In the genomic region with DNA sequence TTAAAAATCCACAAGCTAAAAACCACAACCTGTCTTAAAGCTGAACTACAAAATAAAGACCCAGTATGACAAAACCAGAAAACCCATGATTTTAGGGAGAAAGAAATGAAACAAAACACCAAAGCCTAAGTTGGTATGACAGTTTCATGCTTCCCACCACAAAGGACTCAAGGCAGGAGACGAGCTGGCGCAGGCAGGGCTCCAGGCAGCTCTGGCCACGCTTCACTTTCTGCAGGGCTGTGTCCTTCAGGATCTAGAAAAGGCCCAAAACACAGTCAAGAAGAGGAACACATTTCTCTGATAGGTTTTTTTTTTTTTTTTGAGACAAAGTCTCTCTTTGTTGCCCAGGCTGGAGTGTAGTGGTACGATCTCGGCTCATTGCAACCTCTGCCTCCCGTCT, we compare ENCODE assay signal across 21 cellular contexts.
DNase-seq lines count a peak whose midpoint lies in the region; ATAC-seq and TF ChIP-seq lines count a peak whose summit lies in the region.
"Had no signal": no experiment of that assay in that cellular context is flagged by ENCODE, and none has a peak within 500 bp of the region (broad histone marks: within the 10 kb centered on the region; RNA-seq: fewer than 3 reads in every experiment).

No MANE protein-coding gene starts in this region.

- no peaks in the 10 kb centered on the region for H3K79me1 ChIP-seq in mesenchymal stem cell (replicated peaks; ENCODE audit: low read length, poor library complexity, severe bottlenecking)

- H2BK5ac ChIP-seq in mesenchymal stem cell (ENCODE audit: low read depth, low read length, poor library complexity, severe bottlenecking), result no peak overlapping the region

- H3K18ac ChIP-seq in mesenchymal stem cell (ENCODE audit: low read depth in 1 of 2, low read length in 2 of 2), result no peak overlapping the region

- H3K9me3 Mint-ChIP-seq in activated naive CD4-positive, alpha-beta T cell treated with anti-CD3 and anti-CD28 coated beads, Interleukin-2, amount 50 U/mL, for 72 hours, result peaks cover 10 to 14% of the 10 kb centered on the region in 2 donors

- ATAC-seq in activated naive CD4-positive, alpha-beta T cell treated with anti-CD3 and anti-CD28 coated beads, Interleukin-2, amount 50 U/mL, for 72 hours, result no peak
- ATAC-seq: GM12878, GM23338, HCT116 had no signal

- H3K27ac Mint-ChIP-seq in activated naive CD4-positive, alpha-beta T cell treated with anti-CD3 and anti-CD28 coated beads, Interleukin-2, amount 50 U/mL, for 72 hours, result no peak overlapping the region
- H3K27ac Mint-ChIP-seq: GM23338, IgD-negative memory B cell had no signal

- TF ChIP-seq CTCF in epithelial cell of esophagus (IDR thresholded peaks at IDR 0.05; ENCODE audit: insufficient read depth, low read depth, low read length, missing control alignments), result no peak

- no peak overlapping the region for H4K8ac ChIP-seq in mesenchymal stem cell (ENCODE audit: low read length)

- no peak overlapping the region for H3K27ac ChIP-seq in mesenchymal stem cell (ENCODE audit: low read length, poor library complexity, severe bottlenecking)
- H3K27ac ChIP-seq: 22Rv1, PC-9 had no signal

- H2AFZ ChIP-seq in mesenchymal stem cell (ENCODE audit: low read depth, low read length), result no peak overlapping the region
- H2AFZ ChIP-seq: GM23338, PC-9 had no signal

- peaks cover 20% of the 10 kb centered on the region for H3K9me3 ChIP-seq in mesenchymal stem cell (ENCODE audit: control insufficient read depth, low read length)

- H3K4me1 ChIP-seq in mesenchymal stem cell (ENCODE audit: control insufficient read depth, insufficient read depth, low read depth, low read length), result no peaks in the 10 kb centered on the region

- no peak overlapping the region for H3K14ac ChIP-seq in mesenchymal stem cell (ENCODE audit: low read length in 2 of 2)

- no peak overlapping the region for H2AK5ac ChIP-seq in mesenchymal stem cell (ENCODE audit: low read length, severe bottlenecking)

- no peak overlapping the region for H2BK15ac ChIP-seq in mesenchymal stem cell (ENCODE audit: low read depth, poor library complexity, severe bottlenecking)

- 99% methylated on average over 6 of the region's 6 CpGs for WGBS in mesenchymal stem cell

- no peak overlapping the region for H2BK12ac ChIP-seq in mesenchymal stem cell (ENCODE audit: low read length in 2 of 2)

- H4K91ac ChIP-seq in mesenchymal stem cell (ENCODE audit: low read length), result no peak overlapping the region

- no peak overlapping the region for H2BK120ac ChIP-seq in mesenchymal stem cell (ENCODE audit: low read depth, low read length)

- H3K4me2 ChIP-seq in mesenchymal stem cell (ENCODE audit: low read length, poor library complexity, severe bottlenecking), result no peak overlapping the region
- H3K4me2 ChIP-seq: GM23338, PC-9 had no signal

- no peaks in the 10 kb centered on the region for H3K27me3 ChIP-seq in mesenchymal stem cell (ENCODE audit: control insufficient read depth in 1 of 2, insufficient read depth in 1 of 2, low read length in 2 of 2)

- DNase-seq in DMS 273 (lab: John Stamatoyannopoulos, UW; ENCODE audit: unreplicated experiment) (peak; percentile 41), DMS 273 treated with DMSO at 0.1 percent for 48 hours (lab: John Stamatoyannopoulos, UW) (no peak), M059J (ENCODE audit: low read depth) (peak; percentile 5), epithelial cell of esophagus (ENCODE audit: low read depth) (peak; percentile 50), renal cortical epithelial cell (ENCODE audit: low read depth) (peak; percentile 29), mesenchymal stem cell (no peak)
- no peak for DNase-seq in activated naive CD4-positive, alpha-beta T cell treated with anti-CD3 and anti-CD28 coated beads, Interleukin-2, amount 50 U/mL, for 72 hours (ENCODE audit: low spot score in 2 of 2)
- no peak for DNase-seq in activated CD4-positive, alpha-beta T cell treated with anti-CD3 and anti-CD28 coated beads for 1 hour
- DNase-seq: AML-193, COR-L47, DMS153, NCI-H187, NCI-H2107, NCI-H345, NCI-H524 treated with DMSO at 0.1 percent for 48 hours, PC-9 had no signal

- peaks cover 52 to 81% of the 10 kb centered on the region in 2 experiments for H3K36me3 ChIP-seq in mesenchymal stem cell (ENCODE audit: control insufficient read depth in 1 of 2, insufficient read depth in 2 of 2, low read depth in 1 of 2, low read length in 2 of 2)

- H3K4ac ChIP-seq in mesenchymal stem cell (ENCODE audit: low read depth in 1 of 2, low read length in 2 of 2), result no peak overlapping the region

- no peak overlapping the region for H3K9ac ChIP-seq in mesenchymal stem cell (ENCODE audit: low read length)

- H3K36me3 Mint-ChIP-seq in activated naive CD4-positive, alpha-beta T cell treated with anti-CD3 and anti-CD28 coated beads, Interleukin-2, amount 50 U/mL, for 72 hours, result peaks cover 58 to 62% of the 10 kb centered on the region in 2 donors

- H3K23ac ChIP-seq in mesenchymal stem cell (ENCODE audit: low read length in 2 of 2), result no peak overlapping the region

- H3K4me3 ChIP-seq in epithelial cell of esophagus (ENCODE audit: low read length) (no peak overlapping the region), mesenchymal stem cell (ENCODE audit: insufficient read depth in 1 of 2, low read depth in 1 of 2, low read length in 2 of 2) (no peak overlapping the region)
- H3K4me3 ChIP-seq: GM12878, GM23338, PC-9 had no signal

Comparison
In these comparisons a context has a peak if more than half of its experiments do, and no peak if none do; other contexts are left out.
1. DNase-seq: peak in DMS 273 (single experiment), M059J (single experiment), epithelial cell of esophagus (single experiment) and renal cortical epithelial cell (single experiment); none in DMS 273 treated with DMSO at 0.1 percent for 48 hours (single experiment), mesenchymal stem cell (single experiment), activated naive CD4-positive, alpha-beta T cell treated with anti-CD3 and anti-CD28 coated beads, Interleukin-2, amount 50 U/mL, for 72 hours (0 of 2) and activated CD4-positive, alpha-beta T cell treated with anti-CD3 and anti-CD28 coated beads for 1 hour (single experiment).